8 cellular contexts compared by ENCODE assay signal in the genomic region with DNA sequence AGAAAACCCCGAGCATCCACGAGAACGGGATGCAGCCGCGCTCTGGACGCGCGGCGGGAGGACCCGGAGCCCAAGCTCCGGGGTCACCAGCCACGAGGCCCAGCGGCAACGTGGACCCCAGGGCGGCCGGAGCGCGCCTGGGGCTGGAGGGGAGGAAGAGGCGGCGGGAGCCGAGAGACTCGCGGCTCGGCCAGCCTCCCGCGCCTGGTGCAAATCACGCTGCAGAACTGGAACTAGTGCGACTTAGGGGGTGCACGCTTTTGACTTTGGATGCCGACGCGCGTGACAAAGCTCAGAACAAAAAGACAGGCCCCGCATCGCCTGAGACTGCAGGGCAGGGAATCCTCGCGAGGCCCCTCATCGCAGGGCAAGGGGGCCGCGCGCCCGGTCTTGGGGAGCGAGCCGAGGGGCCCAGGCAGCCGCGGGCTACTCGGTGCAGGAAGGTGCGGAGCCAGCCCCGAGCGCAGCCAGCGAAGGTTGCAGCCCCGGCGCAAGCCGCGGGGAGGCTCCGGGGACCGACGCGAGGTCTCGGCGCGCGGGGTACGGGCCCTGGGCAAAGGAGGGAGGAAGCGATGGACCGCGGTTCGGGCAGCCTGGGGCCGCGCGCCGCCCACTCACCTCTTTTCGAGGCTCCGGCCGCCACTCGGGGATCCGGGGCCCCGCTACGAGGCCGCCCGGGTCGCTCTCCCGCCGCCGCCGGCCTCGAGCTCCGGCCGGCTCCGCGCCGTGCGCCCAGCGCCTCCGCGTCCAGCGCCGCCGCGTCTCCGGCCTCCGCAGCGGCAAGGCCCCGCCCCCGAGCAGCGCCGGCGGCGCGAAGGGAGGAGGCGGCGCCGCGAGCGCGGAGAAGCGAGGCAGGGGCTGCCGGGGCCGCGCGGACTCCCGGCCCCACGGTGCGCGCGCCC. TPM values are rescaled to one million over a fixed set of nuclear protein-coding genes. Genes with fewer than 3 reads are reported as not detected.
A peak's percentile ranks its signal among the peaks of the same experiment; 100 is the strongest.
DNase-seq lines count a peak whose midpoint lies in the region; ATAC-seq and TF ChIP-seq lines count a peak whose summit lies in the region.

A gene with protein sequence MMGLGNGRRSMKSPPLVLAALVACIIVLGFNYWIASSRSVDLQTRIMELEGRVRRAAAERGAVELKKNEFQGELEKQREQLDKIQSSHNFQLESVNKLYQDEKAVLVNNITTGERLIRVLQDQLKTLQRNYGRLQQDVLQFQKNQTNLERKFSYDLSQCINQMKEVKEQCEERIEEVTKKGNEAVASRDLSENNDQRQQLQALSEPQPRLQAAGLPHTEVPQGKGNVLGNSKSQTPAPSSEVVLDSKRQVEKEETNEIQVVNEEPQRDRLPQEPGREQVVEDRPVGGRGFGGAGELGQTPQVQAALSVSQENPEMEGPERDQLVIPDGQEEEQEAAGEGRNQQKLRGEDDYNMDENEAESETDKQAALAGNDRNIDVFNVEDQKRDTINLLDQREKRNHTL (minus strand): TSS at position 766 of the 902 bp plus-strand sequence. CDS start 20,238 bp downstream, outside the sequence.

- DNase-seq in COR-L47 (lab: John Stamatoyannopoulos, UW) (peak; percentile 44), GM19240 (ENCODE audit: insufficient read length, low spot score) (peak; percentile 33), NOMO-1 (lab: John Stamatoyannopoulos, UW; ENCODE audit: unreplicated experiment in 2 of 2) (peak; percentile 1 to 24), adrenal gland (peak; percentile 39 to 64 (median 52)), left cardiac atrium (peak; percentile 53), posterior cingulate gyrus (peak in 6 of 10 donors; percentile 26 to 92 (median 47))
- DNase-seq in effector CD8-positive, alpha-beta T cell (lab: John Stamatoyannopoulos, UW): no peak

- H3K4me3 ChIP-seq in adrenal gland: peak within 1 kb of the TSS; percentile 65 to 96 (median 82)

- peak in 4 of 6 experiments; percentile 10 to 47 (median 26) for TF ChIP-seq CTCF in adrenal gland (IDR thresholded peaks at IDR 0.05)

- H3K27me3 ChIP-seq in adrenal gland: no peaks in the 10 kb centered on the region

- intact Hi-C loops in adrenal gland (cut with DNase I) (no loop called here), left cardiac atrium (cut with DNase I) (no loop called here), posterior cingulate gyrus (cut with DNase I) (no loop called here)

- WGBS in adrenal gland, 4 donors: 0 to 1% (median 1%) methylated on average over 11 to 126 of the region's 126 CpGs

- H3K9me3 ChIP-seq in adrenal gland (replicated peaks in 1 of 3): no peaks in the 10 kb centered on the region

- ATAC-seq in HG03280 (IDR thresholded peaks at IDR 0.05; ENCODE audit: unreplicated experiment) (peak; percentile 74), left cardiac atrium (peak; percentile 92 to 95)

- peaks cover 0 to 16% of the 10 kb centered on the region in 2 donors for H3K4me1 ChIP-seq in adrenal gland (replicated peaks in 1 of 2)

- H3K36me3 ChIP-seq in adrenal gland (replicated peaks in 1 of 2): no peaks in the 10 kb centered on the region

- peak within 1 kb of the TSS in 3 of 5 donors; percentile 72 to 84 (median 73) for H3K27ac ChIP-seq in adrenal gland

- peak; percentile 24 to 34 for TF ChIP-seq POLR2A in adrenal gland (IDR thresholded peaks at IDR 0.05)

RNA-seq across cellular contexts. Expression of the gene that starts here (rescaled TPM):
- total RNA-seq in adrenal gland (100 to 1,000 TPM; 136 to 745 (median 267) TPM), left cardiac atrium (10 to 100 TPM in 1 of 2 donors, 1 to 10 TPM in 1; 7.5 to 10.5 TPM)
- polyA plus RNA-seq in adrenal gland: 100 to 1,000 TPM; 113 to 190 (median 182) TPM

Comparison
In these comparisons a context has a peak if more than half of its experiments do, and no peak if none do; other contexts are left out.
1. RNA of the gene that starts here (total RNA-seq): 136 to 745 TPM in adrenal gland; 7.5 to 10.5 TPM in left cardiac atrium; every median in the first group is over 10 times any median in the second.